In the genomic region with DNA sequence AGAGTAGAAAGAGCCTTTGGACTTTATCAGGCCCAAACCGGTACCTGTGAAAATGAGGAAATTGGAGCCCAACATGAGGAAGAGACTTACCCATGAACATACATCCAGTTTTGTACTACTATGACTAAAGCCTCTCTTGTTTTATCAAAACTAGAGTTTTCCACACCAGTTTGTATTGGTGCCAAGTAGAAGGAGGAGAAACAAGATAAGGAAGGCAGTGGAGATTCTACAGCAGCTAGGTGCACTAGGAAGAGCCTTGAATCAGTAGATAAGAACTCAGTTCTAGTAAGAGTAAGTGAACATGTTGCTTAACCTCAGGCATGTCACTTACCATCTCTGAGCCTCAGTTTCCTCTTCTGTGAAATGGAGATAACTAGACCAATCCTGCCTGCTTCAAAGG, we compare ENCODE assay signal across 1 cellular context.
TF ChIP-seq lines count a peak whose summit lies in the region.

No MANE protein-coding gene starts in this region.

TF ChIP-seq in K562, 482 proteins besides CTCF, POLR2A, EP300 and RAD21 (continued from another document):
- TF ChIP-seq, protein P1, sequence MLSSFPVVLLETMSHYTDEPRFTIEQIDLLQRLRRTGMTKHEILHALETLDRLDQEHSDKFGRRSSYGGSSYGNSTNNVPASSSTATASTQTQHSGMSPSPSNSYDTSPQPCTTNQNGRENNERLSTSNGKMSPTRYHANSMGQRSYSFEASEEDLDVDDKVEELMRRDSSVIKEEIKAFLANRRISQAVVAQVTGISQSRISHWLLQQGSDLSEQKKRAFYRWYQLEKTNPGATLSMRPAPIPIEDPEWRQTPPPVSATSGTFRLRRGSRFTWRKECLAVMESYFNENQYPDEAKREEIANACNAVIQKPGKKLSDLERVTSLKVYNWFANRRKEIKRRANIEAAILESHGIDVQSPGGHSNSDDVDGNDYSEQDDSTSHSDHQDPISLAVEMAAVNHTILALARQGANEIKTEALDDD (IDR thresholded peaks at IDR 0.05), result 0 out of 2 replicates have a peak, but pooled peaks have one; percentile 24
